Comparison of ENCODE assay signal across 18 cellular contexts in the genomic region with DNA sequence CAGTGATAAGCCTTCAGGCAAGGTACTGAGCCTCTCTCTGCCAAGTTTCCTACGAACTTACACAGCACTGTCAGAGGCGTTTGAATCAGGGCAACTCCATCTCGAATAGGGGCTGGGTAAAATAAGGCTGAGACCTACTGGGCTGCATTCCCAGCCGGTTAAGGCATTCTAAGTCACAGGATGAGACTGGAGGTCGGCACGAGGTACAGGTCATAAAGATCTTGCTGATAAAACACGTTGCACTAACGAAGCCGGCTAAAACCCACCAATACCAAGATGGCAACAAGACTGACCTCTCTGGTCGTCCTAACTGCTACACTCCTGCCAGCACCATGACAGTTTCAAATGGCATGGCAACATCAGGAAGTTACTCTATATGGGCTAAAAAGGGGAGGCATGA. TPM values are rescaled to one million over a fixed set of nuclear protein-coding genes. Genes with fewer than 3 reads are reported as not detected.
"Had no signal": no experiment of that assay in that cellular context is flagged by ENCODE, and none has a peak within 500 bp of the region (broad histone marks: within the 10 kb centered on the region; RNA-seq: fewer than 3 reads in every experiment).

No MANE protein-coding gene starts in this region.

- H3K27me3 Mint-ChIP-seq: type B pancreatic cell had no signal

- H3K9me3 Mint-ChIP-seq: memory B cell; natural killer cell treated with Interleukin-12 subunit alpha and Interleukin-12 subunit beta and Interleukin-15 and Interleukin-18, amount 100 ng/mL, for 72 hours; stimulated activated effector memory CD8-positive, alpha-beta T cell treated with anti-CD3 and anti-CD28 coated beads, Interleukin-12 subunit alpha, Interleukin-12 subunit beta, amount 100 ng/mL, for 72 hours; type B pancreatic cell had no signal

- DNase-seq: dermis blood vessel endothelial cell; effector memory CD4-positive, alpha-beta T cell; foreskin keratinocyte; heart left ventricle; nucleus accumbens; stimulated activated CD4-positive, alpha-beta T cell treated with anti-CD3 and anti-CD28 coated beads, Interleukin-2, amount 100 ng/mL, for 24 hours; stimulated activated CD4-positive, alpha-beta T cell treated with anti-CD3 and anti-CD28 coated beads, Interleukin-4, amount 100 ng/mL, for 24 hours; stimulated activated naive CD4-positive, alpha-beta T cell treated with Interleukin-2 at 50 U/mL for 16 hours; stomach; thyroid gland had no signal

- ATAC-seq: foreskin keratinocyte; gastroesophageal sphincter; heart left ventricle; left lobe of liver; natural killer cell treated with Interleukin-12 subunit alpha and Interleukin-12 subunit beta and Interleukin-15 and Interleukin-18, amount 100 ng/mL, for 72 hours; sciatic nerve; stimulated activated effector memory CD8-positive, alpha-beta T cell treated with anti-CD3 and anti-CD28 coated beads, Interleukin-12 subunit alpha, Interleukin-12 subunit beta, amount 100 ng/mL, for 72 hours had no signal

- H3K4me3 Mint-ChIP-seq: memory B cell; natural killer cell treated with Interleukin-12 subunit alpha and Interleukin-12 subunit beta and Interleukin-15 and Interleukin-18, amount 100 ng/mL, for 72 hours; stimulated activated effector memory CD8-positive, alpha-beta T cell treated with anti-CD3 and anti-CD28 coated beads, Interleukin-12 subunit alpha, Interleukin-12 subunit beta, amount 100 ng/mL, for 72 hours; type B pancreatic cell had no signal

- H3K27ac Mint-ChIP-seq: memory B cell; natural killer cell treated with Interleukin-12 subunit alpha and Interleukin-12 subunit beta and Interleukin-15 and Interleukin-18, amount 100 ng/mL, for 72 hours; stimulated activated effector memory CD8-positive, alpha-beta T cell treated with anti-CD3 and anti-CD28 coated beads, Interleukin-12 subunit alpha, Interleukin-12 subunit beta, amount 100 ng/mL, for 72 hours; type B pancreatic cell had no signal

- H3K36me3 Mint-ChIP-seq: memory B cell; natural killer cell treated with Interleukin-12 subunit alpha and Interleukin-12 subunit beta and Interleukin-15 and Interleukin-18, amount 100 ng/mL, for 72 hours; stimulated activated effector memory CD8-positive, alpha-beta T cell treated with anti-CD3 and anti-CD28 coated beads, Interleukin-12 subunit alpha, Interleukin-12 subunit beta, amount 100 ng/mL, for 72 hours had no signal

- H3K4me1 Mint-ChIP-seq: memory B cell; stimulated activated effector memory CD8-positive, alpha-beta T cell treated with anti-CD3 and anti-CD28 coated beads, Interleukin-12 subunit alpha, Interleukin-12 subunit beta, amount 100 ng/mL, for 72 hours had no signal

RNA-seq across cellular contexts. Expression of a gene that starts 51.3 kb away (rescaled TPM):
- total RNA-seq: dermis blood vessel endothelial cell, endothelial cell of umbilical vein had no signal
- polyA plus RNA-seq: endothelial cell of umbilical vein had no signal
